17 cellular contexts compared by ENCODE assay signal in genomic region chr2:241344925-241345651, GRCh38.
"Had no signal": no experiment of that assay in that cellular context is flagged by ENCODE, and none has a peak within 500 bp of the region (broad histone marks: within the 10 kb centered on the region; RNA-seq: fewer than 3 reads in every experiment).

No MANE protein-coding gene starts in this region.

- H3K27me3 Mint-ChIP-seq: activated CD4-positive, alpha-beta memory T cell treated with anti-CD3 and anti-CD28 coated beads, Interleukin-2, amount 10 ng/mL, durations not matched to agents 7 days and 5 days; activated naive CD8-positive, alpha-beta T cell treated with anti-CD3 and anti-CD28 coated beads for 36 hours; naive B cell had no signal

- ATAC-seq: esophagus mucosa, gastroesophageal sphincter had no signal

- H3K4me3 Mint-ChIP-seq: activated CD4-positive, alpha-beta memory T cell treated with anti-CD3 and anti-CD28 coated beads, Interleukin-2, amount 10 ng/mL, durations not matched to agents 7 days and 5 days; activated naive CD8-positive, alpha-beta T cell treated with anti-CD3 and anti-CD28 coated beads for 36 hours; naive B cell had no signal

- H3K9me3 ChIP-seq: gastroesophageal sphincter, sigmoid colon had no signal

- H3K27ac Mint-ChIP-seq: activated CD4-positive, alpha-beta memory T cell treated with anti-CD3 and anti-CD28 coated beads, Interleukin-2, amount 10 ng/mL, durations not matched to agents 7 days and 5 days; activated naive CD8-positive, alpha-beta T cell treated with anti-CD3 and anti-CD28 coated beads for 36 hours had no signal

- H3K27ac ChIP-seq: gastroesophageal sphincter, hepatocyte, sigmoid colon, VCaP had no signal

- DNase-seq: activated CD4-positive, alpha-beta memory T cell treated with anti-CD3 and anti-CD28 coated beads, Interleukin-2, amount 10 ng/mL, durations not matched to agents 7 days and 5 days; activated gamma-delta T cell treated with Interleukin-2 at 50 U/mL for 16 hours; activated naive CD8-positive, alpha-beta T cell treated with anti-CD3 and anti-CD28 coated beads for 36 hours; activated T-cell treated with anti-CD3 and anti-CD28 coated beads, Interleukin-2, amount 50 U/mL, for 48 hours; anterior cingulate cortex; naive B cell; sigmoid colon; stimulated activated CD4-positive, alpha-beta T cell treated with anti-CD3 and anti-CD28 coated beads, Interleukin-12 subunit alpha, Interleukin-12 subunit beta, amount 100 ng/mL, for 4 hours; stimulated activated naive CD4-positive, alpha-beta T cell; substantia nigra; SW 1271; T-helper 9 cell; trophoblast cell had no signal

- H3K9me3 Mint-ChIP-seq: activated CD4-positive, alpha-beta memory T cell treated with anti-CD3 and anti-CD28 coated beads, Interleukin-2, amount 10 ng/mL, durations not matched to agents 7 days and 5 days; activated naive CD8-positive, alpha-beta T cell treated with anti-CD3 and anti-CD28 coated beads for 36 hours; naive B cell had no signal

- H3K4me3 ChIP-seq: gastroesophageal sphincter, hepatocyte, sigmoid colon had no signal

- H3K27me3 ChIP-seq: gastroesophageal sphincter, hepatocyte, sigmoid colon had no signal

- H2AFZ ChIP-seq: hepatocyte had no signal

- H3K4me2 ChIP-seq: hepatocyte had no signal
